1 cellular context compared by ENCODE assay signal in the genomic region with DNA sequence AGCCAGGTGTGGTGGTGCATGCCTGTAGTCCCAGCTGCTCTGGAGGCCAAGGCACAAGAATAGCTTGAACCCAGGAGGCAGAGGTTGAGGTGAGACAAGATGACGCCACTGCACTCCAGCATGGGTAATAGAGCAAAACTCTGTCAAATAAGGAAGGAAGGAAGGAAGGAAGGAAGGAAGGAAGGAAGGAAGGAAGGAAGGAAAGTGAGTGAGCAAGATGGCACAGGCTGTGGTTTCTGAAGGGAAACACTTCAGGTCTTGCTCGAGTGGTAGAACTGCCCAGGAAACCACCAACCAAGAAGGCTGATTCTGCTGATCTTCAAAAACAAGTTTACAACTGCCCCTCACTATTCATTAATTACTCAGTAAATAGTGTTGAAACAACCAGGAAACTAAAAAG.
TF ChIP-seq lines count a peak whose summit lies in the region.

No MANE protein-coding gene starts in this region.

TF ChIP-seq in WTC11, 78 proteins besides CTCF, POLR2A, EP300 and RAD21 (continued from another document):
- TF ChIP-seq, protein P1, sequence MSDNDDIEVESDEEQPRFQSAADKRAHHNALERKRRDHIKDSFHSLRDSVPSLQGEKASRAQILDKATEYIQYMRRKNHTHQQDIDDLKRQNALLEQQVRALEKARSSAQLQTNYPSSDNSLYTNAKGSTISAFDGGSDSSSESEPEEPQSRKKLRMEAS (CRISPR knock-in tag; IDR thresholded peaks at IDR 0.05) = no peak
- no peak for TF ChIP-seq NFATC4 (CRISPR knock-in tag; IDR thresholded peaks at IDR 0.05)
- no peak for TF ChIP-seq SOX15 (CRISPR knock-in tag; IDR thresholded peaks at IDR 0.05)
- no peak for TF ChIP-seq SP1 (CRISPR knock-in tag; conservative IDR thresholded peaks at IDR 0.05)
- TF ChIP-seq, protein P2, sequence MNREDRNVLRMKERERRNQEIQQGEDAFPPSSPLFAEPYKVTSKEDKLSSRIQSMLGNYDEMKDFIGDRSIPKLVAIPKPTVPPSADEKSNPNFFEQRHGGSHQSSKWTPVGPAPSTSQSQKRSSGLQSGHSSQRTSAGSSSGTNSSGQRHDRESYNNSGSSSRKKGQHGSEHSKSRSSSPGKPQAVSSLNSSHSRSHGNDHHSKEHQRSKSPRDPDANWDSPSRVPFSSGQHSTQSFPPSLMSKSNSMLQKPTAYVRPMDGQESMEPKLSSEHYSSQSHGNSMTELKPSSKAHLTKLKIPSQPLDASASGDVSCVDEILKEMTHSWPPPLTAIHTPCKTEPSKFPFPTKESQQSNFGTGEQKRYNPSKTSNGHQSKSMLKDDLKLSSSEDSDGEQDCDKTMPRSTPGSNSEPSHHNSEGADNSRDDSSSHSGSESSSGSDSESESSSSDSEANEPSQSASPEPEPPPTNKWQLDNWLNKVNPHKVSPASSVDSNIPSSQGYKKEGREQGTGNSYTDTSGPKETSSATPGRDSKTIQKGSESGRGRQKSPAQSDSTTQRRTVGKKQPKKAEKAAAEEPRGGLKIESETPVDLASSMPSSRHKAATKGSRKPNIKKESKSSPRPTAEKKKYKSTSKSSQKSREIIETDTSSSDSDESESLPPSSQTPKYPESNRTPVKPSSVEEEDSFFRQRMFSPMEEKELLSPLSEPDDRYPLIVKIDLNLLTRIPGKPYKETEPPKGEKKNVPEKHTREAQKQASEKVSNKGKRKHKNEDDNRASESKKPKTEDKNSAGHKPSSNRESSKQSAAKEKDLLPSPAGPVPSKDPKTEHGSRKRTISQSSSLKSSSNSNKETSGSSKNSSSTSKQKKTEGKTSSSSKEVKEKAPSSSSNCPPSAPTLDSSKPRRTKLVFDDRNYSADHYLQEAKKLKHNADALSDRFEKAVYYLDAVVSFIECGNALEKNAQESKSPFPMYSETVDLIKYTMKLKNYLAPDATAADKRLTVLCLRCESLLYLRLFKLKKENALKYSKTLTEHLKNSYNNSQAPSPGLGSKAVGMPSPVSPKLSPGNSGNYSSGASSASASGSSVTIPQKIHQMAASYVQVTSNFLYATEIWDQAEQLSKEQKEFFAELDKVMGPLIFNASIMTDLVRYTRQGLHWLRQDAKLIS (CRISPR knock-in tag; IDR thresholded peaks at IDR 0.05; ENCODE audit: borderline replicate concordance) = no peak
- TF ChIP-seq TEAD1 (CRISPR knock-in tag; IDR thresholded peaks at IDR 0.05) = no peak
- TF ChIP-seq ZNF219 (CRISPR knock-in tag; IDR thresholded peaks at IDR 0.05; ENCODE audit: borderline replicate concordance) = no peak
- TF ChIP-seq ZNF263 (CRISPR knock-in tag; IDR thresholded peaks at IDR 0.05; ENCODE audit: low read depth) = no peak
- no peak for TF ChIP-seq GRHL2 (CRISPR knock-in tag; IDR thresholded peaks at IDR 0.05; ENCODE audit: insufficient replicate concordance, severe bottlenecking)
- TF ChIP-seq SMAD3 (CRISPR knock-in tag; IDR thresholded peaks at IDR 0.05; ENCODE audit: borderline replicate concordance) = no peak
- no peak for TF ChIP-seq KAT7 (CRISPR knock-in tag; IDR thresholded peaks at IDR 0.05; ENCODE audit: borderline replicate concordance)
- TF ChIP-seq, protein P3, sequence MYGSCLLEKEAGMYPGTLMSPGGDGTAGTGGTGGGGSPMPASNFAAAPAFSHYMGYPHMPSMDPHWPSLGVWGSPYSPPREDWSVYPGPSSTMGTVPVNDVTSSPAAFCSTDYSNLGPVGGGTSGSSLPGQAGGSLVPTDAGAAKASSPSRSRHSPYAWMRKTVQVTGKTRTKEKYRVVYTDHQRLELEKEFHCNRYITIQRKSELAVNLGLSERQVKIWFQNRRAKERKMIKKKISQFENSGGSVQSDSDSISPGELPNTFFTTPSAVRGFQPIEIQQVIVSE (CRISPR knock-in tag; IDR thresholded peaks at IDR 0.05; ENCODE audit: borderline replicate concordance) = no peak
- TF ChIP-seq, protein P4, sequence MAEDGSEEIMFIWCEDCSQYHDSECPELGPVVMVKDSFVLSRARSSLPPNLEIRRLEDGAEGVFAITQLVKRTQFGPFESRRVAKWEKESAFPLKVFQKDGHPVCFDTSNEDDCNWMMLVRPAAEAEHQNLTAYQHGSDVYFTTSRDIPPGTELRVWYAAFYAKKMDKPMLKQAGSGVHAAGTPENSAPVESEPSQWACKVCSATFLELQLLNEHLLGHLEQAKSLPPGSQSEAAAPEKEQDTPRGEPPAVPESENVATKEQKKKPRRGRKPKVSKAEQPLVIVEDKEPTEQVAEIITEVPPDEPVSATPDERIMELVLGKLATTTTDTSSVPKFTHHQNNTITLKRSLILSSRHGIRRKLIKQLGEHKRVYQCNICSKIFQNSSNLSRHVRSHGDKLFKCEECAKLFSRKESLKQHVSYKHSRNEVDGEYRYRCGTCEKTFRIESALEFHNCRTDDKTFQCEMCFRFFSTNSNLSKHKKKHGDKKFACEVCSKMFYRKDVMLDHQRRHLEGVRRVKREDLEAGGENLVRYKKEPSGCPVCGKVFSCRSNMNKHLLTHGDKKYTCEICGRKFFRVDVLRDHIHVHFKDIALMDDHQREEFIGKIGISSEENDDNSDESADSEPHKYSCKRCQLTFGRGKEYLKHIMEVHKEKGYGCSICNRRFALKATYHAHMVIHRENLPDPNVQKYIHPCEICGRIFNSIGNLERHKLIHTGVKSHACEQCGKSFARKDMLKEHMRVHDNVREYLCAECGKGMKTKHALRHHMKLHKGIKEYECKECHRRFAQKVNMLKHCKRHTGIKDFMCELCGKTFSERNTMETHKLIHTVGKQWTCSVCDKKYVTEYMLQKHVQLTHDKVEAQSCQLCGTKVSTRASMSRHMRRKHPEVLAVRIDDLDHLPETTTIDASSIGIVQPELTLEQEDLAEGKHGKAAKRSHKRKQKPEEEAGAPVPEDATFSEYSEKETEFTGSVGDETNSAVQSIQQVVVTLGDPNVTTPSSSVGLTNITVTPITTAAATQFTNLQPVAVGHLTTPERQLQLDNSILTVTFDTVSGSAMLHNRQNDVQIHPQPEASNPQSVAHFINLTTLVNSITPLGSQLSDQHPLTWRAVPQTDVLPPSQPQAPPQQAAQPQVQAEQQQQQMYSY (CRISPR knock-in tag; IDR thresholded peaks at IDR 0.05) = no peak
- TF ChIP-seq JUN (CRISPR knock-in tag; IDR thresholded peaks at IDR 0.05) = no peak
- TF ChIP-seq TEAD4 (CRISPR knock-in tag; IDR thresholded peaks at IDR 0.05) = no peak
- TF ChIP-seq TP53 (CRISPR knock-in tag; IDR thresholded peaks at IDR 0.05) = no peak
- TF ChIP-seq, protein P5, sequence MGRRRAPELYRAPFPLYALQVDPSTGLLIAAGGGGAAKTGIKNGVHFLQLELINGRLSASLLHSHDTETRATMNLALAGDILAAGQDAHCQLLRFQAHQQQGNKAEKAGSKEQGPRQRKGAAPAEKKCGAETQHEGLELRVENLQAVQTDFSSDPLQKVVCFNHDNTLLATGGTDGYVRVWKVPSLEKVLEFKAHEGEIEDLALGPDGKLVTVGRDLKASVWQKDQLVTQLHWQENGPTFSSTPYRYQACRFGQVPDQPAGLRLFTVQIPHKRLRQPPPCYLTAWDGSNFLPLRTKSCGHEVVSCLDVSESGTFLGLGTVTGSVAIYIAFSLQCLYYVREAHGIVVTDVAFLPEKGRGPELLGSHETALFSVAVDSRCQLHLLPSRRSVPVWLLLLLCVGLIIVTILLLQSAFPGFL (CRISPR knock-in tag; IDR thresholded peaks at IDR 0.05; ENCODE audit: borderline replicate concordance) = no peak
TF ChIP-seq in WTC11: peak in this region for 0.
